1 cellular context compared by ENCODE assay signal in genomic region chr17:30275911-30276310, GRCh38.
TF ChIP-seq lines count a peak whose summit lies in the region.

No MANE protein-coding gene starts in this region.

TF ChIP-seq in GM12878, 131 proteins besides CTCF, POLR2A, EP300 and RAD21:
- TF ChIP-seq NFXL1 (IDR thresholded peaks at IDR 0.05; ENCODE audit: borderline replicate concordance) = no peak
- no peak for TF ChIP-seq ZNF592 (IDR thresholded peaks at IDR 0.05)
- 0 out of 2 replicates have a peak, but pooled peaks have one; percentile 16 for TF ChIP-seq NR2F1 (conservative IDR thresholded peaks at IDR 0.05)
- TF ChIP-seq ZNF384 (IDR thresholded peaks at IDR 0.05; ENCODE audit: borderline replicate concordance, low read depth, low read length) = peak; percentile 48; the same call in 1 of the 2 replicates
- no peak for TF ChIP-seq TCF3 (IDR thresholded peaks at IDR 0.05; ENCODE audit: borderline replicate concordance, insufficient read depth, low read depth, low read length)
- TF ChIP-seq BHLHE40 (IDR thresholded peaks at IDR 0.05; ENCODE audit: borderline replicate concordance in 1 of 2, low read depth in 2 of 2, low read length in 1 of 2) = peak; percentile 46 to 56; a peak in 2 of 4 replicates
- TF ChIP-seq RUNX3 (IDR thresholded peaks at IDR 0.05; ENCODE audit: low read length) = peak; percentile 51
